Comparison of ENCODE assay signal across 14 cellular contexts in genomic region chr3:10392244-10392643, GRCh38.
DNase-seq lines count a peak whose midpoint lies in the region; ATAC-seq and TF ChIP-seq lines count a peak whose summit lies in the region.
"Had no signal": no experiment of that assay in that cellular context is flagged by ENCODE, and none has a peak within 500 bp of the region (broad histone marks: within the 10 kb centered on the region; RNA-seq: fewer than 3 reads in every experiment).

No MANE protein-coding gene starts in this region.

- POLR2A ChIA-PET in HCT116 (lab: Charles Lee), result no interaction called here

- H3K27me3 ChIP-seq in BLaER1, result no peaks in the 10 kb centered on the region
- H3K27me3 ChIP-seq in HCT116 (ENCODE audit: insufficient read depth, low read length), result no peaks in the 10 kb centered on the region
- H3K27me3 ChIP-seq in brain microvascular endothelial cell (replicated peaks), result no peaks in the 10 kb centered on the region
- H3K27me3 ChIP-seq in neural progenitor cell, result no peaks in the 10 kb centered on the region

- H3K4me1 Mint-ChIP-seq in neural progenitor cell, result peaks cover 4% of the 10 kb centered on the region

- H4K20me1 ChIP-seq in BLaER1, result no peaks in the 10 kb centered on the region
- no peaks in the 10 kb centered on the region for H4K20me1 ChIP-seq in HCT116 (ENCODE audit: insufficient read depth)
- no peaks in the 10 kb centered on the region for H4K20me1 ChIP-seq in neural progenitor cell (ENCODE audit: low read depth)

- H3K4me3 Mint-ChIP-seq in neural progenitor cell, result no peak overlapping the region

- no peaks in the 10 kb centered on the region for H3K9me2 ChIP-seq in HCT116 (ENCODE audit: insufficient read depth)

- no peak for TF ChIP-seq POLR2A in HCT116 (IDR thresholded peaks at IDR 0.05; ENCODE audit: borderline replicate concordance, extremely low read depth, insufficient read depth, insufficient read length)

- peaks cover 35% of the 10 kb centered on the region for H3K36me3 ChIP-seq in BLaER1
- H3K36me3 ChIP-seq in HCT116 (ENCODE audit: control insufficient read depth in 1 of 2, insufficient read depth in 2 of 2, low read length in 2 of 2), result no peaks in the 10 kb centered on the region
- H3K36me3 ChIP-seq in brain microvascular endothelial cell (replicated peaks), result no peaks in the 10 kb centered on the region
- H3K36me3 ChIP-seq in neural progenitor cell, result no peaks in the 10 kb centered on the region

- no peaks in the 10 kb centered on the region for H3K9me3 ChIP-seq in BLaER1
- no peaks in the 10 kb centered on the region for H3K9me3 ChIP-seq in HCT116 (ENCODE audit: control insufficient read depth in 1 of 2, insufficient read depth in 1 of 2, low read depth in 1 of 2, low read length in 2 of 2)
- H3K9me3 ChIP-seq in neural progenitor cell (ENCODE audit: low read depth), result no peaks in the 10 kb centered on the region

- H3K9me3 Mint-ChIP-seq in neural progenitor cell, result no peaks in the 10 kb centered on the region

- H3K36me3 Mint-ChIP-seq in neural progenitor cell, result no peaks in the 10 kb centered on the region

- BruUV-seq in HCT116 (replicated peaks; lab: Mats Ljungman, UMichigan), result no TSS peak

- CTCF ChIA-PET in HCT116 (lab: Charles Lee), result interaction anchor here (0.8 kb wide), 1 partner anchor 346 kb away, joined by 3 read pairs; no protein-coding TSS in a partner anchor

- H3F3A ChIP-seq in neural progenitor cell (ENCODE audit: low read depth), result no peaks in the 10 kb centered on the region

- no peak for DNase-seq in HCT116 (ENCODE audit: low read depth, low spot score)
- DNase-seq in brain microvascular endothelial cell, result no peak
- DNase-seq in neural progenitor cell (ENCODE audit: low spot score), result peak; percentile 29
- DNase-seq in activated effector memory CD4-positive, alpha-beta T cell treated with anti-CD3 and anti-CD28 coated beads, Interleukin-2, amount 50 U/mL, for 16 hours, result no peak
- no peak for DNase-seq in amniotic stem cell (lab: John Stamatoyannopoulos, UW)
- DNase-seq: activated CD8-positive, alpha-beta memory T cell treated with anti-CD3 and anti-CD28 coated beads, Interleukin-2, amount 50 U/mL, for 4 hours; activated naive CD4-positive, alpha-beta T cell treated with anti-CD3 and anti-CD28 coated beads, Interleukin-2, amount 50 U/mL, for 16 hours; caudate nucleus; islet precursor cell; NCI-H1092; NCI-H226; psoas muscle had no signal

- H3K4me1 ChIP-seq in BLaER1 (peaks cover 100% of the 10 kb centered on the region), HCT116 (ENCODE audit: control insufficient read depth in 1 of 2, insufficient read depth in 2 of 2, low read length in 2 of 2) (no peaks in the 10 kb centered on the region), neural progenitor cell (no peaks in the 10 kb centered on the region)
- H3K4me1 ChIP-seq: psoas muscle had no signal

- in situ Hi-C loops in brain microvascular endothelial cell (cut with HindIII; ENCODE audit: low pct_ligation_motif_present, low sequenced_read_pairs), result no loop called here

- H2AFZ ChIP-seq in HCT116 (ENCODE audit: low read depth, low read length, poor library complexity, severe bottlenecking) (no peak overlapping the region), neural progenitor cell (replicated peaks) (no peak overlapping the region)

- H3K4me2 ChIP-seq in BLaER1 (peak overlapping the region; percentile 97), HCT116 (ENCODE audit: low read length) (no peak overlapping the region), neural progenitor cell (no peak overlapping the region)

- peak overlapping the region; percentile 74; the same call in 1 of the 2 replicates for H3K9ac ChIP-seq in BLaER1
- H3K9ac ChIP-seq in HCT116 (ENCODE audit: low read length), result no peak overlapping the region
- H3K9ac ChIP-seq in neural progenitor cell, result no peak overlapping the region

- RAD21 ChIA-PET in HCT116 (lab: Charles Lee; ENCODE audit: low non-redundant PET in 1 of 2, low total read pairs in 2 of 2, uncharacterized antibody in 2 of 2, unreplicated experiment in 2 of 2), result no interaction called here

- peak; percentile 24; the same call in 1 of the 2 replicates for TF ChIP-seq RAD21 in HCT116 (IDR thresholded peaks at IDR 0.05; ENCODE audit: low read depth)

- intact Hi-C loops in HCT116 (cut with micrococcal nuclease), result no loop called here

- no peaks in the 10 kb centered on the region for H3K79me2 ChIP-seq in HCT116 (ENCODE audit: insufficient read depth, low read length)
- no peaks in the 10 kb centered on the region for H3K79me2 ChIP-seq in neural progenitor cell (ENCODE audit: low read depth)

- peak overlapping the region; percentile 53 for H3K27ac Mint-ChIP-seq in neural progenitor cell

- H3K4me3 ChIP-seq in BLaER1 (no peak overlapping the region), HCT116 (replicated peaks in 1 of 2; ENCODE audit: low read depth in 1 of 2, low read length in 2 of 2) (no peak overlapping the region), brain microvascular endothelial cell (ENCODE audit: low read depth, low read length) (no peak overlapping the region), neural progenitor cell (no peak overlapping the region)
- H3K4me3 ChIP-seq: psoas muscle had no signal

- peak overlapping the region; percentile 90 for H3K27ac ChIP-seq in BLaER1
- H3K27ac ChIP-seq in HCT116 (ENCODE audit: low read depth, low read length), result no peak overlapping the region
- H3K27ac ChIP-seq in brain microvascular endothelial cell, result no peak overlapping the region
- H3K27ac ChIP-seq in neural progenitor cell, result no peak overlapping the region
- H3K27ac ChIP-seq: psoas muscle had no signal

- TF ChIP-seq CTCF in HCT116 (IDR thresholded peaks at IDR 0.05 in 2 of 3, conservative IDR thresholded peaks at IDR 0.05 in 1 of 3; ENCODE audit: borderline replicate concordance in 1 of 3, insufficient read depth in 1 of 3, low read depth in 2 of 3, low read length in 2 of 3), result peak in 2 of 3 experiments; percentile 27 to 34; a peak in 3 of 6 replicates
- TF ChIP-seq CTCF in brain microvascular endothelial cell (IDR thresholded peaks at IDR 0.05; ENCODE audit: low read depth, low read length, missing control alignments), result peak; percentile 42
- no peak for TF ChIP-seq CTCF in neural progenitor cell (IDR thresholded peaks at IDR 0.05)

- ATAC-seq in HCT116, result peak; percentile 82
- no peak for ATAC-seq in HG03571 (IDR thresholded peaks at IDR 0.05; ENCODE audit: unreplicated experiment)

- peaks cover 9% of the 10 kb centered on the region for H3K27me3 Mint-ChIP-seq in neural progenitor cell (ENCODE audit: insufficient read depth, low read depth)

TF ChIP-seq in HCT116, 20 proteins besides CTCF, POLR2A, EP300 and RAD21:
- TF ChIP-seq FOSL1 (IDR thresholded peaks at IDR 0.05; ENCODE audit: low read depth) (no peak), POLR2AphosphoS5 (IDR thresholded peaks at IDR 0.05; ENCODE audit: low read depth, low read length) (no peak), CBX3 (IDR thresholded peaks at IDR 0.05; ENCODE audit: low read depth) (no peak), ATF3 (IDR thresholded peaks at IDR 0.05) (no peak), ZBTB33 (IDR thresholded peaks at IDR 0.05; ENCODE audit: extremely low read depth, insufficient replicate concordance, low read length) (no peak), REST (IDR thresholded peaks at IDR 0.05; ENCODE audit: low read depth) (no peak)
